In genomic region chr9:28587052-28587451, GRCh38 we compare ENCODE assay signal across 7 cellular contexts.
"Had no signal": no experiment of that assay in that cellular context is flagged by ENCODE, and none has a peak within 500 bp of the region (broad histone marks: within the 10 kb centered on the region; RNA-seq: fewer than 3 reads in every experiment).

No MANE protein-coding gene starts in this region.

- H3K27ac ChIP-seq: HL-60, KMS-11 had no signal

- H3K9ac ChIP-seq: KMS-11 had no signal

- H3K4me2 ChIP-seq: KMS-11 had no signal

- H3K4me3 ChIP-seq: K562 had no signal

- ATAC-seq: K562 had no signal

- DNase-seq: IMR-90, KBM-7, KG1 had no signal

- FAIRE-seq: HTR-8/SVneo, K562 had no signal
